Comparison of ENCODE assay signal across 8 cellular contexts in genomic region chr15:52227456-52227855, GRCh38. TPM values are rescaled to one million over a fixed set of nuclear protein-coding genes. Genes with fewer than 3 reads are reported as not detected.
DNase-seq lines count a peak whose midpoint lies in the region; ATAC-seq and TF ChIP-seq lines count a peak whose summit lies in the region.

No MANE protein-coding gene starts in this region.

- no peaks in the 10 kb centered on the region for H3K27me3 ChIP-seq in left ventricle myocardium inferior (ENCODE audit: low read depth)

- H3K27ac ChIP-seq in left ventricle myocardium inferior (replicated peaks) = no peak overlapping the region

- H3K4me1 ChIP-seq in left ventricle myocardium inferior = no peaks in the 10 kb centered on the region

- peak; percentile 93 for DNase-seq in MV-4-11 (lab: John Stamatoyannopoulos, UW)
- DNase-seq in SKM-1 treated with dmso at 0.1 percent for 144 hours (lab: John Stamatoyannopoulos, UW; ENCODE audit: unreplicated experiment) = peak; percentile 93
- DNase-seq in activated naive CD8-positive, alpha-beta T cell treated with anti-CD3 and anti-CD28 coated beads, Interleukin-2, amount 50 U/mL, for 16 hours (ENCODE audit: low read depth, low spot score) = peak; percentile 21
- DNase-seq in left ventricle myocardium inferior = peak; percentile 43
- peak; percentile 71 for DNase-seq in sciatic nerve (ENCODE audit: low spot score)
- DNase-seq in posterior vena cava (ENCODE audit: low spot score) = no peak

- H3K36me3 ChIP-seq in left ventricle myocardium inferior = peaks cover 8% of the 10 kb centered on the region

- no peak overlapping the region for H3K4me3 ChIP-seq in left ventricle myocardium inferior

- ATAC-seq in GM18498 (IDR thresholded peaks at IDR 0.05; ENCODE audit: unreplicated experiment) (peak; percentile 78), HG02610 (IDR thresholded peaks at IDR 0.05; ENCODE audit: unreplicated experiment) (peak; percentile 88), sciatic nerve (peak; percentile 79)

- peak; percentile 82 for TF ChIP-seq CTCF in left ventricle myocardium inferior (IDR thresholded peaks at IDR 0.05; ENCODE audit: borderline replicate concordance)

- intact Hi-C loops in left ventricle myocardium inferior (cut with micrococcal nuclease) = no loop called here
- intact Hi-C loops in sciatic nerve (cut with DNase I) = no loop called here
- intact Hi-C loops in posterior vena cava (cut with DNase I) = no loop called here

- H3K9me3 ChIP-seq in left ventricle myocardium inferior (replicated peaks) = no peaks in the 10 kb centered on the region

RNA-seq across cellular contexts. Expression of gene GNB5, which starts 36.3 kb away (rescaled TPM):
- total RNA-seq in left ventricle myocardium inferior (10.5 TPM), sciatic nerve (12.8 TPM), posterior vena cava (10 to 100 TPM; 17.0 to 18.3 TPM)
